Comparison of ENCODE assay signal across 23 cellular contexts in the genomic region with DNA sequence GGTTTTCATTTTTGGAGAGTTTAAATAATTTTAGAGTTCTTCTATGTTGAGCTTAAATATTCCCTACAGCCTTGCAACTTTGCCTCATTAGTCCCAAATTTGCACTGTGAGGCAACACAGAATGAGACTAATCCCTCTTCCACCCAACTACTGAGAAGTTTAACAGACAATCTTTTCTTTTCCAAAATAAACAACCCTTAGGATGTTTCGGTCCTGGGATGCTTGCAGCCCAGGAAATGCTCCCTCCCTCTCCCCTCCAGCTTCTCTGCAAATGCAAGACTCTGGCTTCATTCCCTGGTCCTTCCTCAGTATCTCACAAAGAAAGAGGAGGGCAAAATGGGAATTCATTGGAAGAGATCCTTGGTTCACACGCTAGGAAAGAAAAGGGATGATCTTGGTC.
"Had no signal": no experiment of that assay in that cellular context is flagged by ENCODE, and none has a peak within 500 bp of the region (broad histone marks: within the 10 kb centered on the region; RNA-seq: fewer than 3 reads in every experiment).

No MANE protein-coding gene starts in this region.

- H3K27ac Mint-ChIP-seq: progenitor cell of endocrine pancreas; stimulated activated memory B cell treated with anti-CD40 and anti-IgM and Interleukin-4, amounts not matched to agents 10 μg/mL and 1 μg/mL and 100 μg/mL, for 72 hours; stimulated activated naive CD8-positive, alpha-beta T cell treated with anti-CD3 and anti-CD28 coated beads, Interleukin-15, amount 100 ng/mL, for 72 hours; type B pancreatic cell had no signal

- H3K9me3 ChIP-seq: lower lobe of right lung, ovary, right atrium auricular region, right lobe of liver, tibial nerve, uterus had no signal

- H3K4me3 ChIP-seq: lower lobe of right lung, ovary, right atrium auricular region, right lobe of liver, smooth muscle cell, tibial nerve, uterus had no signal

- H3K4me3 Mint-ChIP-seq: naive thymus-derived CD8-positive, alpha-beta T cell; nephron; stimulated activated memory B cell treated with anti-CD40 and anti-IgM and Interleukin-4, amounts not matched to agents 10 μg/mL and 1 μg/mL and 100 μg/mL, for 72 hours; stimulated activated naive CD8-positive, alpha-beta T cell treated with anti-CD3 and anti-CD28 coated beads, Interleukin-15, amount 100 ng/mL, for 72 hours; type B pancreatic cell had no signal

- H3K27me3 Mint-ChIP-seq: stimulated activated memory B cell treated with anti-CD40 and anti-IgM and Interleukin-4, amounts not matched to agents 10 μg/mL and 1 μg/mL and 100 μg/mL, for 72 hours; stimulated activated naive CD8-positive, alpha-beta T cell treated with anti-CD3 and anti-CD28 coated beads, Interleukin-15, amount 100 ng/mL, for 72 hours had no signal

- DNase-seq: islet precursor cell; left cardiac atrium; lower lobe of right lung; mammary epithelial cell; mesenchymal stem cell; ovary; right lobe of liver; stimulated activated CD4-positive, alpha-beta T cell treated with anti-CD3 and anti-CD28 coated beads, Interleukin-1b, Interleukin-23, amount 100 ng/mL, for 48 hours; stimulated activated CD4-positive, alpha-beta T cell treated with anti-CD3 and anti-CD28 coated beads, Interleukin-2, amount 100 ng/mL, for 48 hours; stimulated activated CD4-positive, alpha-beta T cell treated with anti-CD3 and anti-CD28 coated beads, Interleukin-4, amount 100 ng/mL, for 4 hours; stimulated activated CD8-positive, alpha-beta memory T cell treated with anti-CD3 and anti-CD28 coated beads, Interleukin-4, amount 100 ng/mL, for 48 hours; stimulated activated naive CD4-positive, alpha-beta T cell treated with Interleukin-2 at 50 U/mL for 16 hours; stimulated activated naive CD8-positive, alpha-beta T cell treated with anti-CD3 and anti-CD28 coated beads, Interleukin-15, amount 100 ng/mL, for 72 hours; substantia nigra; uterus had no signal

- H3K4me1 ChIP-seq: lower lobe of right lung, right atrium auricular region, right lobe of liver, tibial nerve, uterus had no signal

- H3K27me3 ChIP-seq: ovary, right atrium auricular region, right lobe of liver, tibial nerve, uterus had no signal

- H3K36me3 ChIP-seq: lower lobe of right lung, ovary, right atrium auricular region, right lobe of liver, tibial nerve, uterus had no signal

- H3K9me3 Mint-ChIP-seq: naive thymus-derived CD8-positive, alpha-beta T cell; nephron; stimulated activated memory B cell treated with anti-CD40 and anti-IgM and Interleukin-4, amounts not matched to agents 10 μg/mL and 1 μg/mL and 100 μg/mL, for 72 hours; stimulated activated naive CD8-positive, alpha-beta T cell treated with anti-CD3 and anti-CD28 coated beads, Interleukin-15, amount 100 ng/mL, for 72 hours; type B pancreatic cell had no signal

- H3K36me3 Mint-ChIP-seq: naive thymus-derived CD8-positive, alpha-beta T cell; stimulated activated memory B cell treated with anti-CD40 and anti-IgM and Interleukin-4, amounts not matched to agents 10 μg/mL and 1 μg/mL and 100 μg/mL, for 72 hours; type B pancreatic cell had no signal

- H3K4me1 Mint-ChIP-seq: naive thymus-derived CD8-positive, alpha-beta T cell; stimulated activated memory B cell treated with anti-CD40 and anti-IgM and Interleukin-4, amounts not matched to agents 10 μg/mL and 1 μg/mL and 100 μg/mL, for 72 hours; stimulated activated naive CD8-positive, alpha-beta T cell treated with anti-CD3 and anti-CD28 coated beads, Interleukin-15, amount 100 ng/mL, for 72 hours had no signal
